Comparison of ENCODE assay signal across 19 cellular contexts in genomic region chr3:173617490-173617889, GRCh38.
A peak's percentile ranks its signal among the peaks of the same experiment; 100 is the strongest.
DNase-seq lines count a peak whose midpoint lies in the region; ATAC-seq and TF ChIP-seq lines count a peak whose summit lies in the region.
"Had no signal": no experiment of that assay in that cellular context is flagged by ENCODE, and none has a peak within 500 bp of the region (broad histone marks: within the 10 kb centered on the region; RNA-seq: fewer than 3 reads in every experiment).

No MANE protein-coding gene starts in this region.

- TF ChIP-seq CTCF in lung (IDR thresholded peaks at IDR 0.05; ENCODE audit: control extremely low read depth, extremely low read depth) = no peak

- H3K4me3 Mint-ChIP-seq in stimulated activated effector memory CD8-positive, alpha-beta T cell treated with anti-CD3 and anti-CD28 coated beads, Interleukin-12 subunit alpha, Interleukin-12 subunit beta, amount 100 ng/mL, for 72 hours = no peak overlapping the region
- H3K4me3 Mint-ChIP-seq in natural killer cell treated with Interleukin-12 subunit alpha and Interleukin-12 subunit beta and Interleukin-15 and Interleukin-18, amount 100 ng/mL, for 72 hours = no peak overlapping the region
- H3K4me3 Mint-ChIP-seq: activated CD4-positive, alpha-beta T cell treated with anti-CD3 and anti-CD28 coated beads, Interleukin-2, amount 10 ng/mL, durations not matched to agents 7 days and 5 days; dendritic cell treated with granulocyte-macrophage colony-stimulating factor and Interleukin-4, amounts not matched to agents 40 ng/mL and 50 ng/mL, for 4 days; GM23338; naive thymus-derived CD8-positive, alpha-beta T cell; stimulated activated naive B cell treated with anti-CD40 and anti-IgM and Interleukin-4, amounts not matched to agents 10 μg/mL and 1 μg/mL and 100 μg/mL, for 72 hours had no signal

- no peaks in the 10 kb centered on the region for H3K9me3 ChIP-seq in lung (ENCODE audit: control insufficient read depth in 2 of 2, insufficient read depth in 1 of 2, low read length in 1 of 2)

- in situ Hi-C loops in G401 (cut with HindIII; ENCODE audit: low sequenced_read_pairs) = no loop called here

- no peaks in the 10 kb centered on the region for H3K27me3 ChIP-seq in lung (ENCODE audit: control insufficient read depth, insufficient read depth)

- ATAC-seq in lung (ENCODE audit: insufficient read depth, low FRiP score) = no peak
- no peak for ATAC-seq in stimulated activated effector memory CD8-positive, alpha-beta T cell treated with anti-CD3 and anti-CD28 coated beads, Interleukin-12 subunit alpha, Interleukin-12 subunit beta, amount 100 ng/mL, for 72 hours
- no peak for ATAC-seq in HG03045 (IDR thresholded peaks at IDR 0.05; ENCODE audit: unreplicated experiment)
- ATAC-seq in natural killer cell treated with Interleukin-12 subunit alpha and Interleukin-12 subunit beta and Interleukin-15 and Interleukin-18, amount 100 ng/mL, for 72 hours = no peak
- ATAC-seq: GM12878; GM23338; naive thymus-derived CD8-positive, alpha-beta T cell; stimulated activated naive B cell treated with anti-CD40 and anti-IgM and Interleukin-4, amounts not matched to agents 10 μg/mL and 1 μg/mL and 100 μg/mL, for 72 hours had no signal

- H3K27ac Mint-ChIP-seq in stimulated activated effector memory CD8-positive, alpha-beta T cell treated with anti-CD3 and anti-CD28 coated beads, Interleukin-12 subunit alpha, Interleukin-12 subunit beta, amount 100 ng/mL, for 72 hours = no peak overlapping the region
- no peak overlapping the region for H3K27ac Mint-ChIP-seq in natural killer cell treated with Interleukin-12 subunit alpha and Interleukin-12 subunit beta and Interleukin-15 and Interleukin-18, amount 100 ng/mL, for 72 hours
- H3K27ac Mint-ChIP-seq: activated CD4-positive, alpha-beta T cell treated with anti-CD3 and anti-CD28 coated beads, Interleukin-2, amount 10 ng/mL, durations not matched to agents 7 days and 5 days; dendritic cell treated with granulocyte-macrophage colony-stimulating factor and Interleukin-4, amounts not matched to agents 40 ng/mL and 50 ng/mL, for 4 days; GM23338; naive thymus-derived CD8-positive, alpha-beta T cell; stimulated activated naive B cell treated with anti-CD40 and anti-IgM and Interleukin-4, amounts not matched to agents 10 μg/mL and 1 μg/mL and 100 μg/mL, for 72 hours had no signal

- H3K27ac ChIP-seq in lung (ENCODE audit: low read depth in 1 of 2, low read length in 1 of 2) = peak overlapping the region in 1 of 2 donors; percentile 18

- no peak overlapping the region for H3K4me3 ChIP-seq in lung
- H3K4me3 ChIP-seq: GM12878, GM23338 had no signal

- peaks cover 38% of the 10 kb centered on the region for H3K9me3 Mint-ChIP-seq in stimulated activated effector memory CD8-positive, alpha-beta T cell treated with anti-CD3 and anti-CD28 coated beads, Interleukin-12 subunit alpha, Interleukin-12 subunit beta, amount 100 ng/mL, for 72 hours
- H3K9me3 Mint-ChIP-seq in natural killer cell treated with Interleukin-12 subunit alpha and Interleukin-12 subunit beta and Interleukin-15 and Interleukin-18, amount 100 ng/mL, for 72 hours = peaks cover 23% of the 10 kb centered on the region
- H3K9me3 Mint-ChIP-seq: activated CD4-positive, alpha-beta T cell treated with anti-CD3 and anti-CD28 coated beads, Interleukin-2, amount 10 ng/mL, durations not matched to agents 7 days and 5 days; GM23338 had no signal

- peaks cover 1 to 6% of the 10 kb centered on the region in 2 donors for H3K4me1 ChIP-seq in lung (ENCODE audit: control insufficient read depth in 2 of 2, insufficient read depth in 2 of 2, low read length in 2 of 2)

- H3K4me1 Mint-ChIP-seq in stimulated activated effector memory CD8-positive, alpha-beta T cell treated with anti-CD3 and anti-CD28 coated beads, Interleukin-12 subunit alpha, Interleukin-12 subunit beta, amount 100 ng/mL, for 72 hours = no peaks in the 10 kb centered on the region
- no peaks in the 10 kb centered on the region for H3K4me1 Mint-ChIP-seq in natural killer cell treated with Interleukin-12 subunit alpha and Interleukin-12 subunit beta and Interleukin-15 and Interleukin-18, amount 100 ng/mL, for 72 hours (ENCODE audit: low read depth in 2 of 2)
- H3K4me1 Mint-ChIP-seq: activated CD4-positive, alpha-beta T cell treated with anti-CD3 and anti-CD28 coated beads, Interleukin-2, amount 10 ng/mL, durations not matched to agents 7 days and 5 days; stimulated activated naive B cell treated with anti-CD40 and anti-IgM and Interleukin-4, amounts not matched to agents 10 μg/mL and 1 μg/mL and 100 μg/mL, for 72 hours had no signal

- DNase-seq in G401 (ENCODE audit: low spot score) (peak; percentile 89), NCI-H2029 treated with DMSO at 0.1 percent for 48 hours (lab: John Stamatoyannopoulos, UW) (peak; percentile 73), cerebellum (ENCODE audit: low spot score) (peak; percentile 58), lung (ENCODE audit: low spot score) (peak; percentile 33), NCI-H345 treated with DMSO at 0.1 percent for 48 hours (lab: John Stamatoyannopoulos, UW; ENCODE audit: unreplicated experiment) (no peak)
- no peak for DNase-seq in stimulated activated effector memory CD8-positive, alpha-beta T cell treated with anti-CD3 and anti-CD28 coated beads, Interleukin-12 subunit alpha, Interleukin-12 subunit beta, amount 100 ng/mL, for 72 hours (ENCODE audit: low spot score in 2 of 2)
- no peak for DNase-seq in natural killer cell treated with Interleukin-12 subunit alpha and Interleukin-12 subunit beta and Interleukin-15 and Interleukin-18, amount 100 ng/mL, for 72 hours (ENCODE audit: low spot score)
- DNase-seq: activated CD4-positive, alpha-beta T cell treated with anti-CD3 and anti-CD28 coated beads, Interleukin-2, amount 10 ng/mL, durations not matched to agents 7 days and 5 days; activated CD8-positive, alpha-beta memory T cell treated with anti-CD3 and anti-CD28 coated beads, Interleukin-2, amount 50 U/mL, for 4 hours; DMS153; naive thymus-derived CD8-positive, alpha-beta T cell; NCI-H526; SHP77; stimulated activated naive B cell treated with anti-CD40 and anti-IgM and Interleukin-4, amounts not matched to agents 10 μg/mL and 1 μg/mL and 100 μg/mL, for 72 hours; T-helper 1 cell had no signal

- H3K36me3 ChIP-seq in lung (ENCODE audit: control insufficient read depth in 2 of 2, insufficient read depth in 2 of 2, low read length in 2 of 2) = no peaks in the 10 kb centered on the region

- no peaks in the 10 kb centered on the region for H3K36me3 Mint-ChIP-seq in stimulated activated effector memory CD8-positive, alpha-beta T cell treated with anti-CD3 and anti-CD28 coated beads, Interleukin-12 subunit alpha, Interleukin-12 subunit beta, amount 100 ng/mL, for 72 hours
- no peaks in the 10 kb centered on the region for H3K36me3 Mint-ChIP-seq in natural killer cell treated with Interleukin-12 subunit alpha and Interleukin-12 subunit beta and Interleukin-15 and Interleukin-18, amount 100 ng/mL, for 72 hours
- H3K36me3 Mint-ChIP-seq: naive thymus-derived CD8-positive, alpha-beta T cell; stimulated activated naive B cell treated with anti-CD40 and anti-IgM and Interleukin-4, amounts not matched to agents 10 μg/mL and 1 μg/mL and 100 μg/mL, for 72 hours had no signal

- H3K27me3 Mint-ChIP-seq in natural killer cell treated with Interleukin-12 subunit alpha and Interleukin-12 subunit beta and Interleukin-15 and Interleukin-18, amount 100 ng/mL, for 72 hours = no peaks in the 10 kb centered on the region
- H3K27me3 Mint-ChIP-seq: activated CD4-positive, alpha-beta T cell treated with anti-CD3 and anti-CD28 coated beads, Interleukin-2, amount 10 ng/mL, durations not matched to agents 7 days and 5 days; dendritic cell treated with granulocyte-macrophage colony-stimulating factor and Interleukin-4, amounts not matched to agents 40 ng/mL and 50 ng/mL, for 4 days; naive thymus-derived CD8-positive, alpha-beta T cell; stimulated activated naive B cell treated with anti-CD40 and anti-IgM and Interleukin-4, amounts not matched to agents 10 μg/mL and 1 μg/mL and 100 μg/mL, for 72 hours had no signal

- 58 to 80% methylated on average over 5 of the region's 5 CpGs for WGBS in lung, 2 donors

Comparison
In these comparisons a context has a peak if more than half of its experiments do, and no peak if none do; other contexts are left out.
1. DNase-seq: peak in G401 (single experiment), NCI-H2029 treated with DMSO at 0.1 percent for 48 hours (single experiment), cerebellum (single experiment) and lung (single experiment); none in stimulated activated effector memory CD8-positive, alpha-beta T cell treated with anti-CD3 and anti-CD28 coated beads, Interleukin-12 subunit alpha, Interleukin-12 subunit beta, amount 100 ng/mL, for 72 hours (0 of 2), natural killer cell treated with Interleukin-12 subunit alpha and Interleukin-12 subunit beta and Interleukin-15 and Interleukin-18, amount 100 ng/mL, for 72 hours (single experiment) and NCI-H345 treated with DMSO at 0.1 percent for 48 hours (single experiment).